In genomic region chr3:180161770-180162169, GRCh38 we compare ENCODE assay signal across 27 cellular contexts.
"Had no signal": no experiment of that assay in that cellular context is flagged by ENCODE, and none has a peak within 500 bp of the region (broad histone marks: within the 10 kb centered on the region; RNA-seq: fewer than 3 reads in every experiment).

No MANE protein-coding gene starts in this region.

- H3K4me3 ChIP-seq: stomach, suprapubic skin, testis, thoracic aorta, thyroid gland, tibial artery, tibial nerve, transverse colon, upper lobe of left lung, upper lobe of right lung, uterus, vagina had no signal

- H3K9me3 ChIP-seq: stomach, testis, thoracic aorta, thyroid gland, transverse colon, upper lobe of right lung, uterus, vagina had no signal

- H3K36me3 ChIP-seq: stomach, suprapubic skin, thoracic aorta, thyroid gland, tibial artery, tibial nerve, transverse colon, upper lobe of left lung, upper lobe of right lung, uterus, vagina had no signal

- H3K27ac ChIP-seq: stomach, suprapubic skin, testis, thoracic aorta, thyroid gland, tibial artery, tibial nerve, transverse colon, upper lobe of left lung, upper lobe of right lung, uterus, vagina had no signal

- H3K4me1 ChIP-seq: stomach, suprapubic skin, testis, thyroid gland, tibial artery, tibial nerve, transverse colon, upper lobe of left lung, upper lobe of right lung, uterus, vagina had no signal

- FAIRE-seq: urothelium cell line had no signal

- H3K27me3 ChIP-seq: stomach, suprapubic skin, testis, thyroid gland, tibial artery, tibial nerve, transverse colon, upper lobe of left lung, upper lobe of right lung, uterus, vagina had no signal

- DNase-seq: stimulated activated CD4-positive, alpha-beta T cell treated with anti-CD3 and anti-CD28 coated beads, Interleukin-2, amount 100 ng/mL, for 48 hours; stimulated activated CD4-positive, alpha-beta T cell treated with anti-CD3 and anti-CD28 coated beads, Interleukin-4, amount 100 ng/mL, for 1 hour; stimulated activated CD4-positive, alpha-beta T cell treated with anti-CD3 and anti-CD28 coated beads, Interleukin-4, amount 100 ng/mL, for 24 hours; stimulated activated CD4-positive, alpha-beta T cell treated with anti-CD3 and anti-CD28 coated beads, Interleukin-4, amount 100 ng/mL, for 4 hours; stimulated activated CD8-positive, alpha-beta memory T cell treated with anti-CD3 and anti-CD28 coated beads, Interleukin-4, amount 100 ng/mL, for 48 hours; stimulated activated naive B cell treated with anti-CD40 and anti-IgM and Interleukin-4, amounts not matched to agents 10 μg/mL and 1 μg/mL and 100 μg/mL, for 72 hours; stimulated activated naive CD4-positive, alpha-beta T cell; stimulated activated naive CD4-positive, alpha-beta T cell treated with Interleukin-2 at 50 U/mL for 16 hours; stimulated activated naive CD8-positive, alpha-beta T cell treated with anti-CD3 and anti-CD28 coated beads, Interleukin-15, amount 100 ng/mL, for 72 hours; stimulated activated naive CD8-positive, alpha-beta T cell treated with anti-CD3 and anti-CD28 coated beads, Interleukin-15, Interleukin-2, amounts not matched to agents 100 U/mL and 50 U/mL, for 24 hours; stomach; substantia nigra; testis; thyroid gland; tibial artery; transverse colon; trophoblast cell; upper lobe of left lung; upper lobe of right lung; uterus had no signal

- ATAC-seq: stimulated activated effector memory CD8-positive, alpha-beta T cell treated with anti-CD3 and anti-CD28 coated beads, Interleukin-12 subunit alpha, Interleukin-12 subunit beta, amount 100 ng/mL, for 72 hours; stimulated activated memory B cell treated with anti-CD40 and anti-IgM and Interleukin-4, amounts not matched to agents 10 μg/mL and 1 μg/mL and 100 μg/mL, for 72 hours; stimulated activated naive B cell treated with anti-CD40 and anti-IgM and Interleukin-4, amounts not matched to agents 10 μg/mL and 1 μg/mL and 100 μg/mL, for 72 hours; stimulated activated naive CD8-positive, alpha-beta T cell treated with anti-CD3 and anti-CD28 coated beads, Interleukin-15, amount 100 ng/mL, for 72 hours; stimulated activated naive CD8-positive, alpha-beta T cell treated with anti-CD3 and anti-CD28 coated beads, Interleukin-15, Interleukin-2, amounts not matched to agents 100 U/mL and 50 U/mL, for 24 hours; upper lobe of right lung had no signal
